In the genomic region with DNA sequence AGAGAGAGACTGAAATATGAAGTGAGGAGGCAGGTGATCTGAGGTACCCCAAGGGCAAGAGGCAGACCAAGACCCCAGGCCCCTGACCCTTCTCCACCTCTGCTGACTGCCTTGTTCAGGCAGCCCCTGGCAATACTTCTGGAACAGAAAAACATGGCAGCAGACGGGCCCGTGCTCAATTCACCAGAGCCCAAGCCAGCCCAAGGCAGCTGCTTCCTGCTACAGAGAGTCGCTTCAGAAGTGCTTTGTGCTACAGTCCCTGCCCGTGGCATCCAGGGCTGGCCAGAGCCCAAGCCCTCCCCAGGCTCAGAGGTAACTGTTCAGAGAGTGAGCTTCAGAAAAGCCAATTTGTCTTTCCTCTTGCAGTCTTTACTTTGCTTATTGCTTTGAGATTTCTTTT, we compare ENCODE assay signal across 15 cellular contexts.
"Had no signal": no experiment of that assay in that cellular context is flagged by ENCODE, and none has a peak within 500 bp of the region (broad histone marks: within the 10 kb centered on the region; RNA-seq: fewer than 3 reads in every experiment).

No MANE protein-coding gene starts in this region.

- H3K4me1 Mint-ChIP-seq: activated CD4-positive, alpha-beta T cell treated with anti-CD3 and anti-CD28 coated beads, Interleukin-2, amount 10 ng/mL, durations not matched to agents 7 days and 5 days; activated naive CD8-positive, alpha-beta T cell treated with anti-CD3 and anti-CD28 coated beads for 36 hours; immature natural killer cell; neural progenitor cell had no signal

- H3K27me3 ChIP-seq: brain microvascular endothelial cell, neural progenitor cell, ovary, tibial artery, uterus had no signal

- DNase-seq: activated CD4-positive, alpha-beta T cell treated with anti-CD3 and anti-CD28 coated beads, Interleukin-2, amount 10 ng/mL, durations not matched to agents 7 days and 5 days; activated naive CD8-positive, alpha-beta T cell treated with anti-CD3 and anti-CD28 coated beads for 36 hours; brain microvascular endothelial cell; effector CD8-positive, alpha-beta T cell; foreskin keratinocyte; immature natural killer cell; naive B cell; ovary; stimulated activated CD4-positive, alpha-beta T cell treated with anti-CD3 and anti-CD28 coated beads, Interleukin-12 subunit alpha, Interleukin-12 subunit beta, amount 100 ng/mL, for 4 hours; stimulated activated CD4-positive, alpha-beta T cell treated with anti-CD3 and anti-CD28 coated beads, Interleukin-2, amount 100 ng/mL, for 24 hours; tibial artery; uterus had no signal

- H3K27ac Mint-ChIP-seq: activated CD4-positive, alpha-beta T cell treated with anti-CD3 and anti-CD28 coated beads, Interleukin-2, amount 10 ng/mL, durations not matched to agents 7 days and 5 days; activated naive CD8-positive, alpha-beta T cell treated with anti-CD3 and anti-CD28 coated beads for 36 hours; activated T-helper 1 cell treated with anti-CD3 and anti-CD28 coated beads, Interleukin-12 subunit alpha, Interleukin-12 subunit beta, Interleukin-2, Interleukin-4 antibody, amounts not matched to agents 30 ng/mL and 10 ng/mL and 1 ng/mL, durations not matched to agents 14 hours and 24 hours and 36 hours; immature natural killer cell; naive B cell; neural progenitor cell; T-helper 2 cell treated with Interferon-gamma antibody and Interleukin-4, amounts not matched to agents 5 μg/mL and 100 μg/mL, for 36 hours had no signal

- H3K9ac ChIP-seq: neural progenitor cell had no signal

- H3K4me2 ChIP-seq: neural progenitor cell had no signal

- H3K4me1 ChIP-seq: foreskin keratinocyte, neural progenitor cell, uterus had no signal

- H3K9me3 ChIP-seq: ovary, tibial artery, uterus had no signal

- H3K4me3 ChIP-seq: neural progenitor cell, ovary, tibial artery, uterus had no signal

- H2AFZ ChIP-seq: neural progenitor cell had no signal

- H3K36me3 Mint-ChIP-seq: activated naive CD8-positive, alpha-beta T cell treated with anti-CD3 and anti-CD28 coated beads for 36 hours; immature natural killer cell; naive B cell; neural progenitor cell had no signal

- H3K9me3 Mint-ChIP-seq: activated CD4-positive, alpha-beta T cell treated with anti-CD3 and anti-CD28 coated beads, Interleukin-2, amount 10 ng/mL, durations not matched to agents 7 days and 5 days; activated naive CD8-positive, alpha-beta T cell treated with anti-CD3 and anti-CD28 coated beads for 36 hours; activated T-helper 1 cell treated with anti-CD3 and anti-CD28 coated beads, Interleukin-12 subunit alpha, Interleukin-12 subunit beta, Interleukin-2, Interleukin-4 antibody, amounts not matched to agents 30 ng/mL and 10 ng/mL and 1 ng/mL, durations not matched to agents 14 hours and 24 hours and 36 hours; naive B cell; neural progenitor cell; T-helper 2 cell treated with Interferon-gamma antibody and Interleukin-4, amounts not matched to agents 5 μg/mL and 100 μg/mL, for 36 hours had no signal

- ATAC-seq: foreskin keratinocyte had no signal

- H3K27ac ChIP-seq: brain microvascular endothelial cell, foreskin keratinocyte, neural progenitor cell, ovary, tibial artery, uterus had no signal

- H3K4me3 Mint-ChIP-seq: activated CD4-positive, alpha-beta T cell treated with anti-CD3 and anti-CD28 coated beads, Interleukin-2, amount 10 ng/mL, durations not matched to agents 7 days and 5 days; activated naive CD8-positive, alpha-beta T cell treated with anti-CD3 and anti-CD28 coated beads for 36 hours; activated T-helper 1 cell treated with anti-CD3 and anti-CD28 coated beads, Interleukin-12 subunit alpha, Interleukin-12 subunit beta, Interleukin-2, Interleukin-4 antibody, amounts not matched to agents 30 ng/mL and 10 ng/mL and 1 ng/mL, durations not matched to agents 14 hours and 24 hours and 36 hours; immature natural killer cell; neural progenitor cell; T-helper 2 cell treated with Interferon-gamma antibody and Interleukin-4, amounts not matched to agents 5 μg/mL and 100 μg/mL, for 36 hours had no signal
